Comparison of ENCODE assay signal across 2 cellular contexts in genomic region chr2:159156834-159157233, GRCh38.
TF ChIP-seq lines count a peak whose summit lies in the region.

No MANE protein-coding gene starts in this region.

TF ChIP-seq in IMR-90, 13 proteins besides CTCF, POLR2A, EP300 and RAD21:
- TF ChIP-seq ELK1 (IDR thresholded peaks at IDR 0.05; ENCODE audit: borderline replicate concordance, low read depth, low read length) (no peak), SMC3 (IDR thresholded peaks at IDR 0.05; ENCODE audit: low read depth, low read length) (no peak), CHD1 (IDR thresholded peaks at IDR 0.05; ENCODE audit: low read depth, low read length) (no peak), BHLHE40 (IDR thresholded peaks at IDR 0.05; ENCODE audit: low read depth, low read length) (no peak), CEBPB (IDR thresholded peaks at IDR 0.05; ENCODE audit: low read depth, low read length) (peak; percentile 68), RFX5 (IDR thresholded peaks at IDR 0.05; ENCODE audit: low read depth, low read length) (no peak)

TF ChIP-seq in H1, 55 proteins besides CTCF, POLR2A, EP300 and RAD21:
- TF ChIP-seq SRF (IDR thresholded peaks at IDR 0.05; ENCODE audit: low read depth, low read length) = no peak
- TF ChIP-seq TBP (IDR thresholded peaks at IDR 0.05; ENCODE audit: low read depth, low read length) = no peak
- peak; percentile 81 for TF ChIP-seq CEBPB (IDR thresholded peaks at IDR 0.05; ENCODE audit: low read depth, low read length)
- TF ChIP-seq TAF1 (IDR thresholded peaks at IDR 0.05; ENCODE audit: low read depth, low read length) = no peak
